In the genomic region with DNA sequence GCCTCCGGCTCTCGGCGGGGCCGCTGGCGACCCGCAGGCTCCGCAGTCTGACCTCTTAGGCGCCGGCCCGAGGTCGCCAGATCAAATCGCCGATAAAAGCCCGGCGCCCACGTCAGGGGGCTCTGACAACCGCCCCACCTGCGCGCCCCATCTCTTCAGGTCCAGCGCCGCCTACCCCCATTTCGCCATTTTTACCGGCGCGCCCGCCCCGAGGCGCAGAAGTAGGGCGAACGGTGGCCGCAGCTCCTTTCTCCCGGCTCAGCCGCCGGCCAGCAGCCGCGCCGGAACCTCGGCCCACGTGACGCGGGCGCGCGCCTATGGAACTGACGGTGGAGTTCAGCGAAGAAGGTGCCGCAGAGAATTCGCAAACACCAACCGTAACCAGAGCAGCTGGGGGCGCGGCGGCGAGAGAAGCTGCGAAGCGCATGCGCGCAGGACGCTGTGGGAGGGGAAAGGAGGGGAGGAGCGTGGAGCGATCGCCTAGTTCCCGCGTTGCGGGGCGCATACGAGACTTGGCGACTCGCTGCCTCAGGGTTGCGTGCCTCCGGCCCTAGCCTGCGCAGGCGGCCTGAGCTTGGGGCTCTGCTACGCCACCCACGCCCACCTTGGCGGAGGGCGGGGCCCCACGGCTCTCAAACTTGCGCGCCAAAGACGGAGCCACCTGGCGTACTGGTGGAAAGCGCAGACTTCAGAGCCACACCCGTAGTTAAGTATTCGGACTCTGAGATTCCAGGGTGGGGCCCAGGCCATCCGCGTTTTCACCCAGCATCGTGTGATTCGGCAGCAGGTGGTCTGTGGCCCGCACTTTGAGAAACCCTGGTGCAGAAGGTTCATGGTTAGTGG, we compare ENCODE assay signal across 1 cellular context.
TF ChIP-seq lines count a peak whose summit lies in the region.

A gene with protein sequence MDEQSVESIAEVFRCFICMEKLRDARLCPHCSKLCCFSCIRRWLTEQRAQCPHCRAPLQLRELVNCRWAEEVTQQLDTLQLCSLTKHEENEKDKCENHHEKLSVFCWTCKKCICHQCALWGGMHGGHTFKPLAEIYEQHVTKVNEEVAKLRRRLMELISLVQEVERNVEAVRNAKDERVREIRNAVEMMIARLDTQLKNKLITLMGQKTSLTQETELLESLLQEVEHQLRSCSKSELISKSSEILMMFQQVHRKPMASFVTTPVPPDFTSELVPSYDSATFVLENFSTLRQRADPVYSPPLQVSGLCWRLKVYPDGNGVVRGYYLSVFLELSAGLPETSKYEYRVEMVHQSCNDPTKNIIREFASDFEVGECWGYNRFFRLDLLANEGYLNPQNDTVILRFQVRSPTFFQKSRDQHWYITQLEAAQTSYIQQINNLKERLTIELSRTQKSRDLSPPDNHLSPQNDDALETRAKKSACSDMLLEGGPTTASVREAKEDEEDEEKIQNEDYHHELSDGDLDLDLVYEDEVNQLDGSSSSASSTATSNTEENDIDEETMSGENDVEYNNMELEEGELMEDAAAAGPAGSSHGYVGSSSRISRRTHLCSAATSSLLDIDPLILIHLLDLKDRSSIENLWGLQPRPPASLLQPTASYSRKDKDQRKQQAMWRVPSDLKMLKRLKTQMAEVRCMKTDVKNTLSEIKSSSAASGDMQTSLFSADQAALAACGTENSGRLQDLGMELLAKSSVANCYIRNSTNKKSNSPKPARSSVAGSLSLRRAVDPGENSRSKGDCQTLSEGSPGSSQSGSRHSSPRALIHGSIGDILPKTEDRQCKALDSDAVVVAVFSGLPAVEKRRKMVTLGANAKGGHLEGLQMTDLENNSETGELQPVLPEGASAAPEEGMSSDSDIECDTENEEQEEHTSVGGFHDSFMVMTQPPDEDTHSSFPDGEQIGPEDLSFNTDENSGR (minus strand): TSS at position 418 of the 843 bp plus-strand sequence. CDS start 419 bp downstream, outside the sequence.

TF ChIP-seq in HEK293, 187 proteins besides CTCF, POLR2A, EP300 and RAD21 (continued from another document):
- TF ChIP-seq, protein P1, sequence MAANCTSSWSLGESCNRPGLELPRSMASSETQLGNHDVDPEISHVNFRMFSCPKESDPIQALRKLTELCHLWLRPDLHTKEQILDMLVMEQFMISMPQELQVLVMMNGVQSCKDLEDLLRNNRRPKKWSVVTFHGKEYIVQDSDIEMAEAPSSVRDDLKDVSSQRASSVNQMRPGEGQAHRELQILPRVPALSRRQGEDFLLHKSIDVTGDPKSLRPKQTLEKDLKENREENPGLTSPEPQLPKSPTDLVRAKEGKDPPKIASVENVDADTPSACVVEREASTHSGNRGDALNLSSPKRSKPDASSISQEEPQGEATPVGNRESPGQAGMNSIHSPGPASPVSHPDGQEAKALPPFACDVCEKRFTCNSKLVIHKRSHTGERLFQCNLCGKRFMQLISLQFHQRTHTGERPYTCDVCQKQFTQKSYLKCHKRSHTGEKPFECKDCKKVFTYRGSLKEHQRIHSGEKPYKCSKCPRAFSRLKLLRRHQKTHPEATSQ (tag by site-specific recombination; IDR thresholded peaks at IDR 0.05), result 0 out of 2 replicates have a peak, but pooled peaks have one; percentile 13
- TF ChIP-seq ZNF10 (tag by site-specific recombination; IDR thresholded peaks at IDR 0.05), result no peak; the same call in 1 of the 2 replicates
- TF ChIP-seq SP2 (tag by site-specific recombination; IDR thresholded peaks at IDR 0.05), result peak; percentile 93
